2 cellular contexts compared by ENCODE assay signal in the genomic region with DNA sequence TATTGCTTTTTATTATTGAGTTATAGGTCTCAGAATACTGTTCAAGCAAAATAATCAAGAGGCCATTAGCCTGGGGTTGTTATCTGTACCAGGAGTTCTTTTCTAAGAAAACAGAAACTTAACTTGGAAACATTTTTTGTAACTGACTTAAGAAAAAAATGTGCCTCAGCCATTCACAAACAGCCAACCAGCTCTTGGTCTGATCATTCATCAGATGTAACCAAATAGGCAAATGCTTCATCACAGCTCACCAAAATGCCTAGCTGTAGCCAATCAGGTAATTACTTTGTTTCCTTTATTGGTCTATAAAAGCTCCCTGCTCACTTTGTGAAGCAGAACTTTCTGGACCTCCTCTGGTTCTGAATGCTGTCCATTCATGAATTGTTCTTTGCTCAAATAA.
TF ChIP-seq lines count a peak whose summit lies in the region.

No MANE protein-coding gene starts in this region.

TF ChIP-seq in HCT116, 20 proteins besides CTCF, POLR2A, EP300 and RAD21 (continued from another document):
- TF ChIP-seq, protein P1, sequence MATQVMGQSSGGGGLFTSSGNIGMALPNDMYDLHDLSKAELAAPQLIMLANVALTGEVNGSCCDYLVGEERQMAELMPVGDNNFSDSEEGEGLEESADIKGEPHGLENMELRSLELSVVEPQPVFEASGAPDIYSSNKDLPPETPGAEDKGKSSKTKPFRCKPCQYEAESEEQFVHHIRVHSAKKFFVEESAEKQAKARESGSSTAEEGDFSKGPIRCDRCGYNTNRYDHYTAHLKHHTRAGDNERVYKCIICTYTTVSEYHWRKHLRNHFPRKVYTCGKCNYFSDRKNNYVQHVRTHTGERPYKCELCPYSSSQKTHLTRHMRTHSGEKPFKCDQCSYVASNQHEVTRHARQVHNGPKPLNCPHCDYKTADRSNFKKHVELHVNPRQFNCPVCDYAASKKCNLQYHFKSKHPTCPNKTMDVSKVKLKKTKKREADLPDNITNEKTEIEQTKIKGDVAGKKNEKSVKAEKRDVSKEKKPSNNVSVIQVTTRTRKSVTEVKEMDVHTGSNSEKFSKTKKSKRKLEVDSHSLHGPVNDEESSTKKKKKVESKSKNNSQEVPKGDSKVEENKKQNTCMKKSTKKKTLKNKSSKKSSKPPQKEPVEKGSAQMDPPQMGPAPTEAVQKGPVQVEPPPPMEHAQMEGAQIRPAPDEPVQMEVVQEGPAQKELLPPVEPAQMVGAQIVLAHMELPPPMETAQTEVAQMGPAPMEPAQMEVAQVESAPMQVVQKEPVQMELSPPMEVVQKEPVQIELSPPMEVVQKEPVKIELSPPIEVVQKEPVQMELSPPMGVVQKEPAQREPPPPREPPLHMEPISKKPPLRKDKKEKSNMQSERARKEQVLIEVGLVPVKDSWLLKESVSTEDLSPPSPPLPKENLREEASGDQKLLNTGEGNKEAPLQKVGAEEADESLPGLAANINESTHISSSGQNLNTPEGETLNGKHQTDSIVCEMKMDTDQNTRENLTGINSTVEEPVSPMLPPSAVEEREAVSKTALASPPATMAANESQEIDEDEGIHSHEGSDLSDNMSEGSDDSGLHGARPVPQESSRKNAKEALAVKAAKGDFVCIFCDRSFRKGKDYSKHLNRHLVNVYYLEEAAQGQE (IDR thresholded peaks at IDR 0.05; ENCODE audit: low read depth) = no peak
- TF ChIP-seq POLR2AphosphoS5 (IDR thresholded peaks at IDR 0.05; ENCODE audit: low read depth, low read length) (no peak), TCF7L2 (IDR thresholded peaks at IDR 0.05; ENCODE audit: borderline replicate concordance, extremely low read depth, insufficient read depth, insufficient read length) (no peak), YY1 (IDR thresholded peaks at IDR 0.05; ENCODE audit: extremely low read depth, insufficient replicate concordance, low read depth, low read length) (no peak), EZH2 (IDR thresholded peaks at IDR 0.05) (no peak), ZFX (IDR thresholded peaks at IDR 0.05) (no peak), SRF (IDR thresholded peaks at IDR 0.05; ENCODE audit: low read depth) (no peak), JUND (IDR thresholded peaks at IDR 0.05) (no peak), EZH2phosphoT487 (IDR thresholded peaks at IDR 0.05; ENCODE audit: borderline replicate concordance) (no peak), CBX3 (IDR thresholded peaks at IDR 0.05; ENCODE audit: low read depth) (no peak)

TF ChIP-seq in SK-N-SH treated with all-trans-retinoic acid at 6 μM for 48 hours, 23 proteins besides CTCF, POLR2A, EP300 and RAD21 (continued from another document):
- TF ChIP-seq, protein P2, sequence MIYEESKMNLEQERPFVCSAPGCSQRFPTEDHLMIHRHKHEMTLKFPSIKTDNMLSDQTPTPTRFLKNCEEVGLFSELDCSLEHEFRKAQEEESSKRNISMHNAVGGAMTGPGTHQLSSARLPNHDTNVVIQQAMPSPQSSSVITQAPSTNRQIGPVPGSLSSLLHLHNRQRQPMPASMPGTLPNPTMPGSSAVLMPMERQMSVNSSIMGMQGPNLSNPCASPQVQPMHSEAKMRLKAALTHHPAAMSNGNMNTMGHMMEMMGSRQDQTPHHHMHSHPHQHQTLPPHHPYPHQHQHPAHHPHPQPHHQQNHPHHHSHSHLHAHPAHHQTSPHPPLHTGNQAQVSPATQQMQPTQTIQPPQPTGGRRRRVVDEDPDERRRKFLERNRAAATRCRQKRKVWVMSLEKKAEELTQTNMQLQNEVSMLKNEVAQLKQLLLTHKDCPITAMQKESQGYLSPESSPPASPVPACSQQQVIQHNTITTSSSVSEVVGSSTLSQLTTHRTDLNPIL (CRISPR knock-in tag; IDR thresholded peaks at IDR 0.05; ENCODE audit: low read depth) = no peak
- TF ChIP-seq, protein P3, sequence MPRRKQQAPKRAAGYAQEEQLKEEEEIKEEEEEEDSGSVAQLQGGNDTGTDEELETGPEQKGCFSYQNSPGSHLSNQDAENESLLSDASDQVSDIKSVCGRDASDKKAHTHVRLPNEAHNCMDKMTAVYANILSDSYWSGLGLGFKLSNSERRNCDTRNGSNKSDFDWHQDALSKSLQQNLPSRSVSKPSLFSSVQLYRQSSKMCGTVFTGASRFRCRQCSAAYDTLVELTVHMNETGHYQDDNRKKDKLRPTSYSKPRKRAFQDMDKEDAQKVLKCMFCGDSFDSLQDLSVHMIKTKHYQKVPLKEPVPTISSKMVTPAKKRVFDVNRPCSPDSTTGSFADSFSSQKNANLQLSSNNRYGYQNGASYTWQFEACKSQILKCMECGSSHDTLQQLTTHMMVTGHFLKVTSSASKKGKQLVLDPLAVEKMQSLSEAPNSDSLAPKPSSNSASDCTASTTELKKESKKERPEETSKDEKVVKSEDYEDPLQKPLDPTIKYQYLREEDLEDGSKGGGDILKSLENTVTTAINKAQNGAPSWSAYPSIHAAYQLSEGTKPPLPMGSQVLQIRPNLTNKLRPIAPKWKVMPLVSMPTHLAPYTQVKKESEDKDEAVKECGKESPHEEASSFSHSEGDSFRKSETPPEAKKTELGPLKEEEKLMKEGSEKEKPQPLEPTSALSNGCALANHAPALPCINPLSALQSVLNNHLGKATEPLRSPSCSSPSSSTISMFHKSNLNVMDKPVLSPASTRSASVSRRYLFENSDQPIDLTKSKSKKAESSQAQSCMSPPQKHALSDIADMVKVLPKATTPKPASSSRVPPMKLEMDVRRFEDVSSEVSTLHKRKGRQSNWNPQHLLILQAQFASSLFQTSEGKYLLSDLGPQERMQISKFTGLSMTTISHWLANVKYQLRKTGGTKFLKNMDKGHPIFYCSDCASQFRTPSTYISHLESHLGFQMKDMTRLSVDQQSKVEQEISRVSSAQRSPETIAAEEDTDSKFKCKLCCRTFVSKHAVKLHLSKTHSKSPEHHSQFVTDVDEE (CRISPR knock-in tag; IDR thresholded peaks at IDR 0.05) = no peak
- no peak for TF ChIP-seq ZFP30 (CRISPR knock-in tag; IDR thresholded peaks at IDR 0.05)
- TF ChIP-seq TOX (CRISPR knock-in tag; IDR thresholded peaks at IDR 0.05; ENCODE audit: borderline replicate concordance) = no peak
- TF ChIP-seq, protein P4, sequence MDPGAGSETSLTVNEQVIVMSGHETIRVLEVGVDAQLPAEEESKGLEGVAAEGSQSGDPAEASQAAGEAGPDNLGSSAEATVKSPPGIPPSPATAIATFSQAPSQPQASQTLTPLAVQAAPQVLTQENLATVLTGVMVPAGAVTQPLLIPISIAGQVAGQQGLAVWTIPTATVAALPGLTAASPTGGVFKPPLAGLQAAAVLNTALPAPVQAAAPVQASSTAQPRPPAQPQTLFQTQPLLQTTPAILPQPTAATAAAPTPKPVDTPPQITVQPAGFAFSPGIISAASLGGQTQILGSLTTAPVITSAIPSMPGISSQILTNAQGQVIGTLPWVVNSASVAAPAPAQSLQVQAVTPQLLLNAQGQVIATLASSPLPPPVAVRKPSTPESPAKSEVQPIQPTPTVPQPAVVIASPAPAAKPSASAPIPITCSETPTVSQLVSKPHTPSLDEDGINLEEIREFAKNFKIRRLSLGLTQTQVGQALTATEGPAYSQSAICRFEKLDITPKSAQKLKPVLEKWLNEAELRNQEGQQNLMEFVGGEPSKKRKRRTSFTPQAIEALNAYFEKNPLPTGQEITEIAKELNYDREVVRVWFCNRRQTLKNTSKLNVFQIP (CRISPR knock-in tag; IDR thresholded peaks at IDR 0.05; ENCODE audit: borderline replicate concordance, low read depth) = no peak
- TF ChIP-seq, protein P5, sequence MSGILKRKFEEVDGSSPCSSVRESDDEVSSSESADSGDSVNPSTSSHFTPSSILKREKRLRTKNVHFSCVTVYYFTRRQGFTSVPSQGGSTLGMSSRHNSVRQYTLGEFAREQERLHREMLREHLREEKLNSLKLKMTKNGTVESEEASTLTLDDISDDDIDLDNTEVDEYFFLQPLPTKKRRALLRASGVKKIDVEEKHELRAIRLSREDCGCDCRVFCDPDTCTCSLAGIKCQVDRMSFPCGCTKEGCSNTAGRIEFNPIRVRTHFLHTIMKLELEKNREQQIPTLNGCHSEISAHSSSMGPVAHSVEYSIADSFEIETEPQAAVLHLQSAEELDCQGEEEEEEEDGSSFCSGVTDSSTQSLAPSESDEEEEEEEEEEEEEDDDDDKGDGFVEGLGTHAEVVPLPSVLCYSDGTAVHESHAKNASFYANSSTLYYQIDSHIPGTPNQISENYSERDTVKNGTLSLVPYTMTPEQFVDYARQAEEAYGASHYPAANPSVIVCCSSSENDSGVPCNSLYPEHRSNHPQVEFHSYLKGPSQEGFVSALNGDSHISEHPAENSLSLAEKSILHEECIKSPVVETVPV (CRISPR knock-in tag; IDR thresholded peaks at IDR 0.05) = no peak
- no peak for TF ChIP-seq BACH2 (CRISPR knock-in tag; IDR thresholded peaks at IDR 0.05; ENCODE audit: borderline replicate concordance)
- TF ChIP-seq ISL1 (CRISPR knock-in tag; IDR thresholded peaks at IDR 0.05) = no peak
- TF ChIP-seq CSDC2 (CRISPR knock-in tag; IDR thresholded peaks at IDR 0.05) = no peak
- no peak for TF ChIP-seq ZNF70 (CRISPR knock-in tag; IDR thresholded peaks at IDR 0.05)
